1 cellular context compared by ENCODE assay signal in the genomic region with DNA sequence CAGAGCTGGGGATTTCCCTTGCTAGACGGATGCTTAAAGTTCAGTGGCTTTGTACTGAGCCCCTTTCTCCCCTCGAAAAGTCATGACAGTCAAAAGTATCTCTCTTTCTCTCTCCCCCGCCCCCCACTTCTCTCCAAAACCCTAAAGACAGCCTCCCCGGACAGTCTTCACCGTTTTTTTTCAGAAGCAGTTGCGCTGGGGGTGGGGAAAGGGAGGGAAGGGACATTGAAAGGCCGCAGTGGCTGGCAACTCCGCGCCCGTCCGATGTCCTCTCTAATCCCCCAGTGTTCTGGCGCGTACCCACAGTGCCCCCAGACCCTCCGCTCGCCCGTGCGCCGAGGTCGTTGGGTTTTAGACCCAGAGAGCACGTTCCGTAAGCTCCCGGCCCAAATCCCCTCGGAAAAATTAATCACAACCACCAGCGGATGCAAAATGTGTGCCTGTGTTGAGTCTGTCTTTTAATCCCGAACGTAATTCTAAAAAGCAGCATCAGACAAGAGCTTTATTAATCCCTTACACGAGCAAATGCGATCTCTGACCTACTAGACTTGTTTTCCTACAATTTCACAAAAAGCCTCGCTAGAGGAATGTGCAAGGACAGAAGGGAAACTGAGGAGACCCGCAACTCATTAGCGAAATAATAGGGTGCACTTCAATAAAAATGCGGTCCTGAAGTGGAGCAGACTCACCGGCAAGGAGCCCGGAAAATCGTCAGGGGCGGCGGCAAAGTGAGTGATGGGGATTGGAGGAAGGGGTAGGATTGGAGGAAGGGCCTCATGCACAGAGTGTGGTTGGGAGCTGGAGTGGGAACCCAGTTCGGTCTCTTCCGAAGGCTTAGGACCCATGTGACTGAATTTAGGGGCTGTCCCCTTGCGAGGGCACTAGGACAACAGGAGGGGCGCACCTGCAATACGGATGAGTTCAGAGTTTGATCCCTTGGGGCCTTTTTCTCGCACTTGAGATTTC.
TF ChIP-seq lines count a peak whose summit lies in the region.

No MANE protein-coding gene starts in this region.

TF ChIP-seq in HEK293, 187 proteins besides CTCF, POLR2A, EP300 and RAD21 (continued from another document):
- TF ChIP-seq ZNF529 (tag by site-specific recombination; IDR thresholded peaks at IDR 0.05; ENCODE audit: insufficient replicate concordance) (no peak), ZNF302 (tag by site-specific recombination; IDR thresholded peaks at IDR 0.05; ENCODE audit: low read depth) (no peak), ZNF221 (tag by site-specific recombination; IDR thresholded peaks at IDR 0.05; ENCODE audit: borderline replicate concordance) (no peak), ZNF555 (tag by site-specific recombination; conservative IDR thresholded peaks at IDR 0.05) (no peak), ZNF148 (tag by site-specific recombination; IDR thresholded peaks at IDR 0.05; ENCODE audit: borderline replicate concordance) (no peak), ZNF341 (tag by site-specific recombination; IDR thresholded peaks at IDR 0.05; ENCODE audit: low read depth) (no peak), ZNF311 (tag by site-specific recombination; IDR thresholded peaks at IDR 0.05; ENCODE audit: borderline replicate concordance) (no peak)
